22 cellular contexts compared by ENCODE assay signal in genomic region chr1:45857101-45857700, GRCh38. TPM values are rescaled to one million over a fixed set of nuclear protein-coding genes. Genes with fewer than 3 reads are reported as not detected.
DNase-seq lines count a peak whose midpoint lies in the region; ATAC-seq, FAIRE-seq and TF ChIP-seq lines count a peak whose summit lies in the region.
"Had no signal": no experiment of that assay in that cellular context is flagged by ENCODE, and none has a peak within 500 bp of the region (broad histone marks: within the 10 kb centered on the region; RNA-seq: fewer than 3 reads in every experiment).

No MANE protein-coding gene starts in this region.

- RAD21 ChIA-PET in GM12878 (lab: Charles Lee; ENCODE audit: unreplicated experiment) = no interaction called here

- TF ChIP-seq EP300 in GM12878 (IDR thresholded peaks at IDR 0.05; ENCODE audit: borderline replicate concordance in 1 of 2, control insufficient read depth in 1 of 2, low read depth in 2 of 2, low read length in 2 of 2) = no peak

- H4K20me1 ChIP-seq in OCI-LY7 (ENCODE audit: insufficient read depth, low read length) (peaks cover 10% of the 10 kb centered on the region; the same call in 1 of the 2 replicates), GM12878 (ENCODE audit: control insufficient read depth, insufficient read depth) (no peaks in the 10 kb centered on the region)

- H3K4me2 ChIP-seq in OCI-LY7 (ENCODE audit: low read length) = no peak overlapping the region
- no peak overlapping the region for H3K4me2 ChIP-seq in GM12878 (ENCODE audit: control insufficient read depth, insufficient read depth)
- H3K4me2 ChIP-seq: A549; BLaER1 treated with 17β-estradiol and CSF1 and Interleukin-3, amounts not matched to agents 10 nM and 100 nM; GM23338 had no signal

- ATAC-seq in GM12878 = no peak
- ATAC-seq: A549, GM23338 had no signal

- DNase-seq in HAP-1 (ENCODE audit: low spot score in 2 of 2) (peak; percentile 55 to 90), OCI-LY7 (ENCODE audit: low spot score) (no peak), GM12878 (ENCODE audit: low read depth, low spot score) (no peak), pons (ENCODE audit: low spot score) (peak; percentile 56), COLO668 (lab: John Stamatoyannopoulos, UW; ENCODE audit: unreplicated experiment) (no peak), superior temporal gyrus (ENCODE audit: extremely low spot score) (no peak), brain microvascular endothelial cell (no peak)
- DNase-seq: 8988T; ACHN; AML-193; BE2C; Caco-2; CD4-positive, alpha-beta T cell; CD8-positive, alpha-beta memory T cell; DMS153; DND-41; H9 had no signal

- in situ Hi-C loops in HAP-1 (cut with MboI; ENCODE audit: low sequenced_read_pairs) (no loop called here), GM12878 (cut with MboI) (no loop called here), brain microvascular endothelial cell (cut with HindIII; ENCODE audit: low pct_ligation_motif_present, low sequenced_read_pairs) (no loop called here)

- H3K36me3 ChIP-seq in HAP-1 (replicated peaks) (no peaks in the 10 kb centered on the region), OCI-LY7 (ENCODE audit: insufficient read depth, low read length) (peaks cover 6% of the 10 kb centered on the region), GM12878 (ENCODE audit: control insufficient read depth in 2 of 2, insufficient read depth in 2 of 2, low read length in 1 of 2) (no peaks in the 10 kb centered on the region), brain microvascular endothelial cell (replicated peaks) (no peaks in the 10 kb centered on the region)
- H3K36me3 ChIP-seq: BE2C; BLaER1 treated with 17β-estradiol and CSF1 and Interleukin-3, amounts not matched to agents 10 nM and 100 nM had no signal

- POLR2A ChIA-PET in OCI-LY7 (lab: Charles Lee) = interaction anchor here (0.6 kb wide), 1 partner anchor 41 kb away, joined by 3 read pairs; no protein-coding TSS in a partner anchor
- POLR2A ChIA-PET in GM12878 (lab: Charles Lee) = no interaction called here

- no peak for TF ChIP-seq RAD21 in GM12878 (IDR thresholded peaks at IDR 0.05; ENCODE audit: insufficient read depth, low read depth, low read length)

- intact Hi-C loops in OCI-LY7 (cut with micrococcal nuclease; ENCODE audit: unreplicated experiment) (loop anchor here (10.0 kb wide), 1 partner anchor 342 kb away; no protein-coding TSS in a partner anchor), GM12878 (cut with micrococcal nuclease; ENCODE audit: unreplicated experiment) (no loop called here)

- TSS peak; percentile 10 for BruUV-seq in OCI-LY7 (replicated peaks; lab: Mats Ljungman, UMichigan)
- TSS peak; percentile 38 for BruUV-seq in GM12878 (replicated peaks; lab: Mats Ljungman, UMichigan)

- TF ChIP-seq CTCF in OCI-LY7 (conservative IDR thresholded peaks at IDR 0.05; ENCODE audit: low read length) = no peak
- TF ChIP-seq CTCF in GM12878 (IDR thresholded peaks at IDR 0.05 in 2 of 3, conservative IDR thresholded peaks at IDR 0.05 in 1 of 3; ENCODE audit: control insufficient read depth in 2 of 3, extremely low read depth in 1 of 3, insufficient read depth in 1 of 3, low read depth in 3 of 3, low read length in 3 of 3) = no peak
- no peak for TF ChIP-seq CTCF in brain microvascular endothelial cell (IDR thresholded peaks at IDR 0.05; ENCODE audit: low read depth, low read length, missing control alignments)

- H3K9me2 ChIP-seq in OCI-LY7 (ENCODE audit: insufficient read depth, low read length) = no peaks in the 10 kb centered on the region

- H3K27ac ChIP-seq in OCI-LY7 (ENCODE audit: low read depth, low read length, poor library complexity, severe bottlenecking) (no peak overlapping the region), GM12878 (ENCODE audit: control insufficient read depth, insufficient read depth) (no peak overlapping the region), brain microvascular endothelial cell (no peak overlapping the region)
- H3K27ac ChIP-seq: A549; BLaER1 treated with 17β-estradiol and CSF1 and Interleukin-3, amounts not matched to agents 10 nM and 100 nM had no signal

- H3K4me3 ChIP-seq in HAP-1 = no peak overlapping the region
- no peak overlapping the region for H3K4me3 ChIP-seq in OCI-LY7 (ENCODE audit: low read depth, low read length, poor library complexity, severe bottlenecking)
- H3K4me3 ChIP-seq in GM12878 = no peak overlapping the region
- no peak overlapping the region for H3K4me3 ChIP-seq in brain microvascular endothelial cell (ENCODE audit: low read depth, low read length)
- H3K4me3 ChIP-seq: A549; BLaER1 treated with 17β-estradiol and CSF1 and Interleukin-3, amounts not matched to agents 10 nM and 100 nM; GM23338 had no signal

- H3K4me1 ChIP-seq in HAP-1 (peaks cover 29% of the 10 kb centered on the region), OCI-LY7 (ENCODE audit: insufficient read depth, low read length, poor library complexity, severe bottlenecking) (peaks cover 13% of the 10 kb centered on the region), GM12878 (ENCODE audit: control insufficient read depth, insufficient read depth, low read length) (no peaks in the 10 kb centered on the region)
- H3K4me1 ChIP-seq: BE2C; BLaER1 treated with 17β-estradiol and CSF1 and Interleukin-3, amounts not matched to agents 10 nM and 100 nM had no signal

- FAIRE-seq in GM12878 (lab: Jason Lieb, UNC) = no peak
- FAIRE-seq: A549, G401.6, GM18507 had no signal

- H3K9ac ChIP-seq in GM12878 (ENCODE audit: control insufficient read depth, insufficient read depth, low read length) = no peak overlapping the region
- H3K9ac ChIP-seq: BLaER1 treated with 17β-estradiol and CSF1 and Interleukin-3, amounts not matched to agents 10 nM and 100 nM had no signal

- SMC1A ChIA-PET in GM12878 (lab: Charles Lee; ENCODE audit: uncharacterized antibody, unreplicated experiment) = no interaction called here

- CTCF ChIA-PET in OCI-LY7 (lab: Charles Lee; ENCODE audit: unreplicated experiment) = no interaction called here
- CTCF ChIA-PET in GM12878 (lab: Yijun Ruan, JAX) = interaction anchor here (0.9 to 1.1 kb wide), 2 partner anchors 10 to 367 kb away, joined by 3 to 4 read pairs; no protein-coding TSS in a partner anchor

- H3K9me3 ChIP-seq in HAP-1 = no peaks in the 10 kb centered on the region
- H3K9me3 ChIP-seq in OCI-LY7 (ENCODE audit: low read length) = peaks cover 4% of the 10 kb centered on the region; the same call in 1 of the 2 replicates
- no peaks in the 10 kb centered on the region for H3K9me3 ChIP-seq in GM12878 (replicated peaks; ENCODE audit: control insufficient read depth, insufficient read depth, low read length)
- H3K9me3 ChIP-seq: A549, BE2C, Caco-2 had no signal

- peaks cover 63% of the 10 kb centered on the region for H3K79me2 ChIP-seq in OCI-LY7 (ENCODE audit: insufficient read depth, low read depth, low read length)
- H3K79me2 ChIP-seq in GM12878 (ENCODE audit: control insufficient read depth, insufficient read depth, low read length) = no peaks in the 10 kb centered on the region; the same call in 1 of the 2 replicates

- TF ChIP-seq POLR2A in GM12878 (IDR thresholded peaks at IDR 0.05; ENCODE audit: low read depth, low read length) = no peak

- no peaks in the 10 kb centered on the region for H3K27me3 ChIP-seq in HAP-1 (ENCODE audit: low read depth)
- no peaks in the 10 kb centered on the region for H3K27me3 ChIP-seq in GM12878 (replicated peaks in 1 of 2; ENCODE audit: control insufficient read depth in 2 of 2, insufficient read depth in 2 of 2, low read length in 1 of 2)
- H3K27me3 ChIP-seq in brain microvascular endothelial cell (replicated peaks) = no peaks in the 10 kb centered on the region
- H3K27me3 ChIP-seq: BE2C; BLaER1 treated with 17β-estradiol and CSF1 and Interleukin-3, amounts not matched to agents 10 nM and 100 nM had no signal

- no peak overlapping the region for H2AFZ ChIP-seq in OCI-LY7 (ENCODE audit: low read length)
- no peak overlapping the region for H2AFZ ChIP-seq in GM12878 (ENCODE audit: control insufficient read depth, low read depth, low read length)
- H2AFZ ChIP-seq: GM23338 had no signal

RNA-seq across cellular contexts. Expression of gene MAST2, which starts 53.8 kb away (rescaled TPM):
- total RNA-seq in OCI-LY7 (2014; rRNA removed; shearing (Covaris generic)) = 25.5 and 32.1 TPM in 2 replicates
- total RNA-seq in OCI-LY7 (2022) = 59.6 and 67.2 TPM in 2 replicates
- total RNA-seq in GM12878 (2013; cell fraction: nucleolus; rRNA removed) = 51.6 and 64.3 TPM in 2 replicates
- 16.7 and 20.2 TPM in 2 replicates for total RNA-seq in GM12878 (2014; rRNA removed)
- total RNA-seq in GM12878 (2014; rRNA removed; fragmentation: Illumina TruSeq; extraction: Trizol) = 11.7 and 12.2 TPM in 2 replicates
- total RNA-seq in GM12878 (2021) = 25.1 and 28.7 TPM in 2 replicates
- polyA plus RNA-seq in GM12878 (2011; ENCODE audit: low read depth) = 9.0 TPM
- 8.3 and 11.3 TPM in 2 replicates for polyA plus RNA-seq in GM12878 (2011; rRNA removed)
- polyA plus RNA-seq in GM12878 (2011; cell fraction: cytosol; rRNA removed) = 11.9 and 13.8 TPM in 2 replicates
- polyA plus RNA-seq in GM12878 (2011; cell fraction: nucleus; rRNA removed) = 44.4 and 47.3 TPM in 2 replicates
- 9.2 and 10.6 TPM in 2 replicates for polyA plus RNA-seq in GM12878 (2012)
- 13.1 and 17.6 TPM in 2 replicates for polyA plus RNA-seq in GM12878 (2014; fragmentation: Illumina TruSeq; extraction: Trizol)
- 1 to 10 TPM; 1.0 to 1.4 TPM for polyA plus RNA-seq in GM12878 (2014; fragmentation: Nextera tagmentation; extraction: Ambion mirVana)
- polyA plus RNA-seq in GM12878 (2014; rRNA removed) = 15.2 and 16.3 TPM in 2 replicates
- polyA plus RNA-seq in GM12878 (2016; fragmentation: Nextera tagmentation; extraction: Ambion mirVana) = 10 to 100 TPM; 13.0 to 14.6 TPM
- polyA minus RNA-seq in GM12878 (2011; rRNA and poly(A)+ RNA removed) = 25.2 and 34.2 TPM in 2 replicates
- polyA minus RNA-seq in GM12878 (2011; cell fraction: cytosol; rRNA and poly(A)+ RNA removed) = 13.1 and 13.9 TPM in 2 replicates
- 23.3 and 39.6 TPM in 2 replicates for polyA minus RNA-seq in GM12878 (2011; cell fraction: nucleus; rRNA and poly(A)+ RNA removed)

Comparison
In these comparisons a context has a peak if more than half of its experiments do, and no peak if none do; other contexts are left out.
1. DNase-seq: peak in HAP-1 (2 of 2) and pons (single experiment); none in OCI-LY7 (single experiment), GM12878 (single experiment), COLO668 (single experiment), superior temporal gyrus (single experiment) and brain microvascular endothelial cell (single experiment).